1 cellular context compared by ENCODE assay signal in the genomic region with DNA sequence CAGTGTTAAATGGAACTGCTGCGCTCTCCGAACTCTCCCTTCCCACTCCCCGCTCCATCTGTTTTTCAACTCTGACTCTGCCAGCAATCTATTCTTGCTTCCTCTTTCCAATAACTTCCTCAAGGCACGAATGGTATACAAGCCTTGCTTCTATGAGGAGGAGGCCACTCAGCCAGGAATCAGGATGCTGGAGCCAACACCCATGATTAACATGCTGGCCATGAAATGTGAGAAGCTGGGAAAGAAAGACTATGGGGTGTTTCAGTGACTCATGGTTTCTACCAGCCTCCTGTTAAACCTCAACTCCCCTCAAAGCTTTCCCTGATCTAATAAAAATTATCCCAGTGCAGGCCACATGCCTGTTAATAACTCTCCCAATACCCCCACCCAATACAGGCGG.
TF ChIP-seq lines count a peak whose summit lies in the region.

No MANE protein-coding gene starts in this region.

TF ChIP-seq in IMR-90, 13 proteins besides CTCF, POLR2A, EP300 and RAD21:
- TF ChIP-seq MXI1 (IDR thresholded peaks at IDR 0.05; ENCODE audit: borderline replicate concordance, low read depth, low read length) (no peak), BHLHE40 (IDR thresholded peaks at IDR 0.05; ENCODE audit: low read depth, low read length) (no peak), CEBPB (IDR thresholded peaks at IDR 0.05; ENCODE audit: low read depth, low read length) (no peak), CHD1 (IDR thresholded peaks at IDR 0.05; ENCODE audit: low read depth, low read length) (no peak), RCOR1 (IDR thresholded peaks at IDR 0.05; ENCODE audit: insufficient replicate concordance, low read length) (no peak), SMC3 (IDR thresholded peaks at IDR 0.05; ENCODE audit: low read depth, low read length) (no peak), MAFK (IDR thresholded peaks at IDR 0.05; ENCODE audit: low read depth, low read length) (no peak), FOS (IDR thresholded peaks at IDR 0.05; ENCODE audit: low read depth, low read length) (no peak), NFE2L2 (IDR thresholded peaks at IDR 0.05; ENCODE audit: low read depth, low read length) (no peak), USF2 (IDR thresholded peaks at IDR 0.05; ENCODE audit: low read depth, low read length) (no peak), RFX5 (IDR thresholded peaks at IDR 0.05; ENCODE audit: low read depth, low read length) (no peak), MAZ (IDR thresholded peaks at IDR 0.05; ENCODE audit: borderline replicate concordance, low read depth, low read length) (no peak)
- TF ChIP-seq, protein P1, sequence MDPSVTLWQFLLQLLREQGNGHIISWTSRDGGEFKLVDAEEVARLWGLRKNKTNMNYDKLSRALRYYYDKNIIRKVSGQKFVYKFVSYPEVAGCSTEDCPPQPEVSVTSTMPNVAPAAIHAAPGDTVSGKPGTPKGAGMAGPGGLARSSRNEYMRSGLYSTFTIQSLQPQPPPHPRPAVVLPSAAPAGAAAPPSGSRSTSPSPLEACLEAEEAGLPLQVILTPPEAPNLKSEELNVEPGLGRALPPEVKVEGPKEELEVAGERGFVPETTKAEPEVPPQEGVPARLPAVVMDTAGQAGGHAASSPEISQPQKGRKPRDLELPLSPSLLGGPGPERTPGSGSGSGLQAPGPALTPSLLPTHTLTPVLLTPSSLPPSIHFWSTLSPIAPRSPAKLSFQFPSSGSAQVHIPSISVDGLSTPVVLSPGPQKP (IDR thresholded peaks at IDR 0.05; ENCODE audit: borderline replicate concordance, low read depth, low read length), result no peak
